Comparison of ENCODE assay signal across 14 cellular contexts in the genomic region with DNA sequence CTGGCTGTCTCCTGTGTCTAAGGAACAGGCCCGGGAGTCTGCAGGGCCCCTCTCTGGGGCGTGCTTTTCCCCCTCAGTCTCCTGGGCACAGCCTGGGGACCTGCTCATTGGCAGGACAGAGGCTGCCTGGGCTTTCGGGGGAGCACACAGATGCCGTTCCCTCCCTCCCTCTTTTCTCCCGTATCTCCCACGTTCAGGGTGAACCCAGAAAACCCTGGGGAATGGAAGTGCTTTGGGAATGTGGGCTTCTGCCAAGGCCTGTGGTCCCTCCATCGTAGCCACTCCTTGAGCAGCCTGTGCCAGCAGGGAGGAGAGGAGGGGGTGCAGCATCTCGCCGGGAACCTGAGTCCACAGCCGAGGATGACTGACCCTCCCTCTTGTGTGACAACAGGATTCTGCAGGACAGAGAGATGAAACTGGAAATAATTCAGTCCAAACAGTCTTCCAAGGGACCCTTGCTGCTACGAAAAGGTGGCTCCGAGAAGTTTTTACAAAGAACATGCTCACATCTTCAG.
"Had no signal": no experiment of that assay in that cellular context is flagged by ENCODE, and none has a peak within 500 bp of the region (broad histone marks: within the 10 kb centered on the region; RNA-seq: fewer than 3 reads in every experiment).

No MANE protein-coding gene starts in this region.

- H3K36me3 ChIP-seq: neural progenitor cell, uterus had no signal

- DNase-seq: activated CD4-positive, alpha-beta T cell treated with anti-CD3 and anti-CD28 coated beads, Interleukin-2, amount 50 U/mL, for 4 hours; activated gamma-delta T cell; adrenal gland; caudate nucleus; cortex of kidney; erythroblast; left ventricle myocardium superior; mesenchymal stem cell; pancreas; stimulated activated CD4-positive, alpha-beta T cell treated with anti-CD3 and anti-CD28 coated beads, Interleukin-4, amount 100 ng/mL, for 4 hours; thyroid gland; uterus had no signal

- H2AFZ ChIP-seq: neural progenitor cell had no signal

- FAIRE-seq: pancreas had no signal

- H3K27ac ChIP-seq: adrenal gland, neural progenitor cell, pancreas, uterus had no signal

- H3K4me2 ChIP-seq: neural progenitor cell had no signal

- H3K27me3 ChIP-seq: adrenal gland, neural progenitor cell, pancreas, thyroid gland, uterus had no signal

- H3K27ac Mint-ChIP-seq: neural progenitor cell had no signal

- H3K4me3 ChIP-seq: adrenal gland, neural progenitor cell, pancreas, thyroid gland, uterus had no signal

- H3K4me1 ChIP-seq: adrenal gland, neural progenitor cell, pancreas, thyroid gland, uterus had no signal

- ATAC-seq: activated CD4-positive, CD25-positive, alpha-beta regulatory T cell treated with anti-CD3 and anti-CD28 coated beads, Interleukin-2, amount 50 U/mL, for 24 hours; left ventricle myocardium superior; pancreas had no signal

- H3K9me3 ChIP-seq: adrenal gland, pancreas, thyroid gland, uterus had no signal

- H3K9ac ChIP-seq: neural progenitor cell had no signal

- H3K4me1 Mint-ChIP-seq: neural progenitor cell had no signal
